Comparison of ENCODE assay signal across 8 cellular contexts in genomic region chr7:24576171-24577052, GRCh38. TPM values are rescaled to one million over a fixed set of nuclear protein-coding genes. Genes with fewer than 3 reads are reported as not detected.
DNase-seq lines count a peak whose midpoint lies in the region; ATAC-seq and TF ChIP-seq lines count a peak whose summit lies in the region.

No MANE protein-coding gene starts in this region.

- H3K36me3 ChIP-seq in left ventricle myocardium inferior: no peaks in the 10 kb centered on the region

- H3K4me3 ChIP-seq in left ventricle myocardium inferior (no peak overlapping the region), right cardiac atrium (ENCODE audit: low read length) (no peak overlapping the region), HFF-Myc (replicated peaks; ENCODE audit: low read depth, low read length) (no peak overlapping the region)

- intact Hi-C loops in left ventricle myocardium inferior (cut with micrococcal nuclease) (no loop called here), right cardiac atrium (cut with DNase I) (no loop called here)

- H3K9me3 ChIP-seq in left ventricle myocardium inferior (replicated peaks) (no peaks in the 10 kb centered on the region), right cardiac atrium (ENCODE audit: control insufficient read depth, low read length) (no peaks in the 10 kb centered on the region)

- ATAC-seq in right cardiac atrium: no peak

- H3K27me3 ChIP-seq in left ventricle myocardium inferior (ENCODE audit: low read depth) (peaks cover 27% of the 10 kb centered on the region), right cardiac atrium (ENCODE audit: control insufficient read depth, insufficient read depth) (no peaks in the 10 kb centered on the region)

- H3K27ac ChIP-seq in left ventricle myocardium inferior (replicated peaks): no peak overlapping the region
- H3K27ac ChIP-seq in right cardiac atrium (ENCODE audit: low read length): no peak overlapping the region

- H3K4me1 ChIP-seq in left ventricle myocardium inferior (peaks cover 17% of the 10 kb centered on the region), right cardiac atrium (ENCODE audit: control insufficient read depth, insufficient read depth, low read length) (no peaks in the 10 kb centered on the region)

- 24% methylated on average over 2 of the region's 2 CpGs for WGBS in right cardiac atrium

- no peak for DNase-seq in left ventricle myocardium inferior
- DNase-seq in right cardiac atrium: no peak
- peak; percentile 75 for DNase-seq in HFF-Myc (ENCODE audit: extremely low read depth, low read depth)
- peak; percentile 46 to 80 (median 65) for DNase-seq in NCI-H1417 (lab: John Stamatoyannopoulos, UW)
- DNase-seq in SW480 (ENCODE audit: low spot score): peak; percentile 86
- peak; percentile 79 for DNase-seq in fibroblast of the conjunctiva (ENCODE audit: low read depth)
- peak; percentile 36 for DNase-seq in pulmonary artery endothelial cell (ENCODE audit: low read depth, low spot score)
- no peak for DNase-seq in activated effector memory CD4-positive, alpha-beta T cell treated with anti-CD3 and anti-CD28 coated beads, Interleukin-2, amount 50 U/mL, for 16 hours

- TF ChIP-seq CTCF in left ventricle myocardium inferior (IDR thresholded peaks at IDR 0.05; ENCODE audit: borderline replicate concordance): peak; percentile 63
- peak; percentile 63 for TF ChIP-seq CTCF in HFF-Myc (IDR thresholded peaks at IDR 0.05; ENCODE audit: low read depth, low read length, missing control alignments)

RNA-seq across cellular contexts. Expression of gene PALS2, which starts 3.2 kb away (rescaled TPM):
- total RNA-seq in left ventricle myocardium inferior: 7.1 TPM
- 10 to 100 TPM; 13.7 to 25.3 (median 17.0) TPM for total RNA-seq in right cardiac atrium
- 1.3 TPM for polyA plus RNA-seq in right cardiac atrium
- 24.6 and 26.3 TPM in 2 replicates for total RNA-seq in pulmonary artery endothelial cell

Comparison
In these comparisons a context has a peak if more than half of its experiments do, and no peak if none do; other contexts are left out.
1. DNase-seq: peak in HFF-Myc (single experiment), NCI-H1417 (3 of 3), SW480 (single experiment), fibroblast of the conjunctiva (single experiment) and pulmonary artery endothelial cell (single experiment); none in left ventricle myocardium inferior (single experiment), right cardiac atrium (0 of 3) and activated effector memory CD4-positive, alpha-beta T cell treated with anti-CD3 and anti-CD28 coated beads, Interleukin-2, amount 50 U/mL, for 16 hours (single experiment).